ENCODE assay signal across 19 cellular contexts in the genomic region with DNA sequence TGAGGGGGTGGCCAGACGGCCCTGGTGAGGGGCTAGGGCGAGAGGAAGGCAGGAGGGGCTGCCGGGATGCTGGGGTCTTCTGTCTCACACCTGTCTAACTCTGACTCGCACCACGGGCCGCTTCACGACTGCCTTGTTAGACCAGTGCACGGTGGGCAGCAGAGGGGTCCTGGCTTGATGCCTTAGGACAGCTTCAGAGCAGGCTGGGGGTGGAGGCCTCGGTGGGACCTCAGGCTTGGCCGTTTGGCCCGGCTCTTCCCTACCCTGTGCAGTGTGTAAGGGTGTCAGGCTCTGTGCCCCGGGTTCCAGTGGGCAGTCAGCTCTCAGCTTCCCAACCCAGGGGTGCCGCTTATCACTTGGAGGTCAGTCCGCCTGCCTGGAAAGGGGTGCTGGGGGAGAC.
DNase-seq lines count a peak whose midpoint lies in the region; ATAC-seq, FAIRE-seq and TF ChIP-seq lines count a peak whose summit lies in the region.
"Had no signal": no experiment of that assay in that cellular context is flagged by ENCODE, and none has a peak within 500 bp of the region (broad histone marks: within the 10 kb centered on the region; RNA-seq: fewer than 3 reads in every experiment).

No MANE protein-coding gene starts in this region.

- H2BK12ac ChIP-seq in H1 (ENCODE audit: low read depth, low read length) (no peak overlapping the region), trophoblast cell (ENCODE audit: low read length) (peak overlapping the region; percentile 88)

- no peaks in the 10 kb centered on the region for H3K23me2 ChIP-seq in H1 (ENCODE audit: low read depth, low read length)

- H3K4me3 ChIP-seq in mammary epithelial cell (replicated peaks in 1 of 3; ENCODE audit: insufficient read depth in 1 of 3, low read depth in 2 of 3, low read length in 3 of 3) (no peak overlapping the region), H1 (ENCODE audit: extremely low read depth in 1 of 4, insufficient read depth in 2 of 4, low read depth in 3 of 4, low read length in 4 of 4) (no peak overlapping the region), trophoblast cell (ENCODE audit: low read depth, low read length) (no peak overlapping the region)

- peaks cover 20% of the 10 kb centered on the region for H3K36me3 Mint-ChIP-seq in MCF 10A (ENCODE audit: insufficient read depth, unreplicated experiment)

- H2AFZ ChIP-seq in mammary epithelial cell (ENCODE audit: low read depth, low read length) (no peak overlapping the region), H1 (ENCODE audit: low read length) (no peak overlapping the region), trophoblast cell (ENCODE audit: insufficient read depth, low read length, poor library complexity) (peak overlapping the region; percentile 8)

- H4K5ac ChIP-seq in H1 (ENCODE audit: insufficient read length, low read depth, low read length), result no peak overlapping the region

- H3K4me1 ChIP-seq in mammary epithelial cell (ENCODE audit: insufficient read depth, low read length) (peaks cover 46% of the 10 kb centered on the region), H1 (replicated peaks in 1 of 4; ENCODE audit: control insufficient read depth in 3 of 4, insufficient read depth in 4 of 4, low read length in 3 of 4) (peaks cover 2 to 21% (median 4%) of the 10 kb centered on the region in 4 experiments; a peak in 3 of 7 replicates), trophoblast cell (ENCODE audit: control insufficient read depth in 1 of 2, insufficient read depth in 2 of 2, low read length in 2 of 2) (peaks cover 57 to 68% of the 10 kb centered on the region in 2 experiments)

- no peak for DNase-seq in MCF 10A (ENCODE audit: unreplicated experiment)
- DNase-seq in mammary epithelial cell, result no peak
- DNase-seq in H1 (ENCODE audit: low read depth in 1 of 2, low spot score in 2 of 2), result no peak
- no peak for DNase-seq in trophoblast cell
- DNase-seq in A172 (ENCODE audit: low spot score), result no peak
- DNase-seq: DMS79 treated with DMSO at 0.1 percent for 48 hours, HFFc6, Kasumi-1, NCI-H1105, NCI-H2081 treated with DMSO at 0.1 percent for 48 hours, NCI-H774, Right ventricle myocardium superior had no signal

- H3K4me3 Mint-ChIP-seq in MCF 10A (ENCODE audit: unreplicated experiment), result no peak overlapping the region
- H3K4me3 Mint-ChIP-seq: CD14-positive monocyte, HFFc6 had no signal

- H3K79me2 ChIP-seq in mammary epithelial cell (ENCODE audit: insufficient read depth, low read length), result peaks cover 9% of the 10 kb centered on the region
- no peaks in the 10 kb centered on the region; a peak in 1 of 4 replicates for H3K79me2 ChIP-seq in H1 (ENCODE audit: control insufficient read depth in 1 of 2, insufficient read depth in 2 of 2, low read length in 2 of 2)
- H3K79me2 ChIP-seq in trophoblast cell (ENCODE audit: control insufficient read depth, insufficient read depth, low read length, poor library complexity), result peaks cover 4% of the 10 kb centered on the region

- H3K27me3 ChIP-seq in mammary epithelial cell (ENCODE audit: insufficient read depth, low read length) (no peaks in the 10 kb centered on the region), H1 (replicated peaks in 1 of 4; ENCODE audit: control insufficient read depth in 3 of 4, extremely low read depth in 1 of 4, insufficient read depth in 3 of 4, low read length in 3 of 4) (no peaks in the 10 kb centered on the region), trophoblast cell (ENCODE audit: insufficient read depth, low read length) (no peaks in the 10 kb centered on the region)

- no peak overlapping the region for H2BK20ac ChIP-seq in H1 (ENCODE audit: low read length)

- no peak overlapping the region for H2BK5ac ChIP-seq in H1 (ENCODE audit: low read depth, low read length)
- H2BK5ac ChIP-seq in trophoblast cell (ENCODE audit: low read depth, low read length, poor library complexity), result peak overlapping the region; percentile 15

- FAIRE-seq in H1 (lab: Jason Lieb, UNC), result no peak
- FAIRE-seq: H54, HTR-8/SVneo, RCC 7860 had no signal

- no peak for TF ChIP-seq POLR2A in H1 (IDR thresholded peaks at IDR 0.05; ENCODE audit: control extremely low read depth in 1 of 2, low read depth in 2 of 2, low read length in 2 of 2)

- intact Hi-C loops in MCF 10A (cut with micrococcal nuclease), result no loop called here
- intact Hi-C loops in mammary epithelial cell (cut with micrococcal nuclease), result no loop called here

- no peaks in the 10 kb centered on the region for H3K9me3 Mint-ChIP-seq in MCF 10A (ENCODE audit: unreplicated experiment)
- H3K9me3 Mint-ChIP-seq: HFFc6, IgD-negative memory B cell had no signal

- peaks cover 4% of the 10 kb centered on the region for H3K79me1 ChIP-seq in H1 (ENCODE audit: low read depth, low read length)
- peaks cover 60% of the 10 kb centered on the region for H3K79me1 ChIP-seq in trophoblast cell (ENCODE audit: low read length)

- no peak overlapping the region for H3K56ac ChIP-seq in H1 (replicated peaks; ENCODE audit: insufficient read length, low read depth, low read length)

- H2BK120ac ChIP-seq in H1 (replicated peaks; ENCODE audit: low read depth, low read length), result no peak overlapping the region
- H2BK120ac ChIP-seq in trophoblast cell (ENCODE audit: insufficient read depth, low read length, poor library complexity), result peak overlapping the region; percentile 69

- H2AK5ac ChIP-seq in H1 (ENCODE audit: low read depth, low read length) (no peak overlapping the region), trophoblast cell (ENCODE audit: low read length) (peak overlapping the region; percentile 87)

- TF ChIP-seq CTCF in MCF 10A (IDR thresholded peaks at IDR 0.05; ENCODE audit: unreplicated experiment) (no peak), mammary epithelial cell (conservative IDR thresholded peaks at IDR 0.05 in 1 of 2, IDR thresholded peaks at IDR 0.05 in 1 of 2; ENCODE audit: extremely low read depth in 1 of 2, insufficient read depth in 1 of 2, low read depth in 1 of 2, low read length in 2 of 2) (no peak), H1 (IDR thresholded peaks at IDR 0.05; ENCODE audit: control extremely low read depth in 1 of 3, insufficient read depth in 1 of 3, low read depth in 1 of 3, low read length in 3 of 3) (no peak)

- in situ Hi-C loops in mammary epithelial cell (cut with MboI; ENCODE audit: low sequenced_read_pairs in 2 of 2), result no loop called here

- H3K23ac ChIP-seq in H1 (ENCODE audit: insufficient read length), result no peak overlapping the region
- no peak overlapping the region for H3K23ac ChIP-seq in trophoblast cell (ENCODE audit: low read length)

- H2BK15ac ChIP-seq in H1 (ENCODE audit: low read length), result 0 out of 2 replicates have a peak overlapping the region, but pooled peaks have one; percentile 16

- dilution Hi-C loops in mammary epithelial cell (cut with HindIII; ENCODE audit: low sequenced_read_pairs), result no loop called here

- no peaks in the 10 kb centered on the region for H4K20me1 ChIP-seq in mammary epithelial cell (ENCODE audit: insufficient read depth, low read length)
- peaks cover 0 to 4% of the 10 kb centered on the region in 2 experiments for H4K20me1 ChIP-seq in H1 (replicated peaks in 1 of 2; ENCODE audit: control insufficient read depth in 1 of 2, insufficient read depth in 2 of 2, low read length in 2 of 2)

- peaks cover 37% of the 10 kb centered on the region for H3K4me1 Mint-ChIP-seq in MCF 10A (ENCODE audit: insufficient read depth, unreplicated experiment)
- H3K4me1 Mint-ChIP-seq: CD14-positive monocyte had no signal

- no peaks in the 10 kb centered on the region for H3K9me3 ChIP-seq in mammary epithelial cell (replicated peaks; ENCODE audit: insufficient read depth, low read length)
- no peaks in the 10 kb centered on the region for H3K9me3 ChIP-seq in H1 (ENCODE audit: insufficient read depth in 2 of 2, low read depth in 1 of 2, low read length in 1 of 2)
- H3K9me3 ChIP-seq in trophoblast cell (ENCODE audit: insufficient read depth, low read depth, low read length), result no peaks in the 10 kb centered on the region

- TF ChIP-seq RAD21 in H1 (IDR thresholded peaks at IDR 0.05 in 1 of 2, conservative IDR thresholded peaks at IDR 0.05 in 1 of 2; ENCODE audit: low read depth in 2 of 2, low read length in 2 of 2), result no peak

- H3K27ac Mint-ChIP-seq in MCF 10A (ENCODE audit: low read depth, unreplicated experiment), result peak overlapping the region; percentile 42
- H3K27ac Mint-ChIP-seq: HFFc6, IgD-negative memory B cell had no signal

- TF ChIP-seq EP300 in H1 (IDR thresholded peaks at IDR 0.05; ENCODE audit: borderline replicate concordance in 1 of 2, low read depth in 2 of 2, low read length in 2 of 2), result no peak

- ATAC-seq in esophagus mucosa (no peak), HG02852 (IDR thresholded peaks at IDR 0.05; ENCODE audit: unreplicated experiment) (no peak)

- H3K36me3 ChIP-seq in mammary epithelial cell (ENCODE audit: insufficient read depth, low read length) (no peaks in the 10 kb centered on the region), H1 (ENCODE audit: control insufficient read depth in 2 of 4, insufficient read depth in 4 of 4, low read length in 3 of 4) (peaks cover 0 to 8% (median 3%) of the 10 kb centered on the region in 4 experiments; a peak in 2 of 8 replicates), trophoblast cell (ENCODE audit: control insufficient read depth in 1 of 2, insufficient read depth in 2 of 2, low read length in 2 of 2) (no peaks in the 10 kb centered on the region)

- H3K4ac ChIP-seq in H1 (replicated peaks; ENCODE audit: insufficient read length, low read depth, low read length), result no peak overlapping the region
- no peak overlapping the region for H3K4ac ChIP-seq in trophoblast cell (ENCODE audit: low read depth, low read length)

- 100% methylated on average over 5 of the region's 14 CpGs for WGBS in mammary epithelial cell (ENCODE audit: low coverage, missing lambda C conversion rate)
- WGBS in H1 (ENCODE audit: extremely low coverage in 1 of 2, insufficient coverage in 1 of 2, insufficient read length in 1 of 2, insufficient replicate concordance in 2 of 2, low coverage in 1 of 2, low lambda C conversion rate in 2 of 2, missing lambda C conversion rate in 1 of 2), 2 experiments, result 90% methylated on average over 14 of the region's 14 CpGs; no CpG with 5 or more reads in 1 of the 2 experiments
- no CpG with 5 or more reads among the region's 14 CpGs for WGBS in trophoblast cell (ENCODE audit: extremely low coverage, insufficient coverage, insufficient read length)

- no peak overlapping the region for H3K4me2 ChIP-seq in mammary epithelial cell (ENCODE audit: insufficient read depth, low read depth, low read length)
- H3K4me2 ChIP-seq in H1 (ENCODE audit: insufficient read depth in 1 of 2, low read depth in 2 of 2, low read length in 2 of 2), result no peak overlapping the region
- no peak overlapping the region for H3K4me2 ChIP-seq in trophoblast cell (ENCODE audit: low read length)

- H4K12ac ChIP-seq in trophoblast cell (ENCODE audit: low read depth, low read length), result no peak overlapping the region

- POLR2A ChIA-PET in MCF 10A (lab: Yijun Ruan, JAX) (interaction anchor here (1.0 kb wide), 1 partner anchor 12 kb away, joined by 3 read pairs; no protein-coding TSS in a partner anchor), H1 (lab: Charles Lee; ENCODE audit: partially characterized antibody) (interaction anchor here (1.3 kb wide), 2 partner anchors 23 to 110 kb away, joined by 3 to 4 read pairs; no protein-coding TSS in a partner anchor)

- no peak overlapping the region for H3K27ac ChIP-seq in mammary epithelial cell (ENCODE audit: insufficient read depth, low read depth, low read length)
- no peak overlapping the region for H3K27ac ChIP-seq in H1 (ENCODE audit: low read depth, low read length)
- no peak overlapping the region for H3K27ac ChIP-seq in trophoblast cell (ENCODE audit: low read depth, low read length)

- no peaks in the 10 kb centered on the region for H3K27me3 Mint-ChIP-seq in MCF 10A (ENCODE audit: insufficient read depth, unreplicated experiment)
- H3K27me3 Mint-ChIP-seq: IgD-negative memory B cell had no signal

- H3K14ac ChIP-seq in H1 (ENCODE audit: insufficient read length) (no peak overlapping the region), trophoblast cell (ENCODE audit: low read length) (peak overlapping the region; percentile 41)

- BruUV-seq in MCF 10A (replicated peaks; lab: Mats Ljungman, UMichigan), result no TSS peak
- no TSS peak for BruUV-seq in mammary epithelial cell (replicated peaks; lab: Mats Ljungman, UMichigan)

- CTCF ChIA-PET in MCF 10A (lab: Yijun Ruan, JAX) (interaction anchor here (0.7 to 1.6 kb wide), 3 partner anchors 32 to 136 kb away, joined by 3 to 5 read pairs (median 3); no protein-coding TSS in a partner anchor), mammary epithelial cell (lab: Charles Lee; ENCODE audit: low non-redundant PET) (no interaction called here), H1 (lab: Charles Lee; ENCODE audit: partially characterized antibody) (interaction anchor here (0.6 to 1.4 kb wide), 5 partner anchors 10 to 114 kb away, joined by 3 to 7 read pairs (median 3); no protein-coding TSS in a partner anchor)

- H4K8ac ChIP-seq in H1 (ENCODE audit: extremely low read depth, insufficient read depth, low read length), result no peak overlapping the region
- no peak overlapping the region for H4K8ac ChIP-seq in trophoblast cell (ENCODE audit: low read depth, low read length)

- H3K18ac ChIP-seq in H1 (ENCODE audit: extremely low read depth, low read length), result no peak overlapping the region
- peak overlapping the region; percentile 18 for H3K18ac ChIP-seq in trophoblast cell (ENCODE audit: low read length)

- H4K91ac ChIP-seq in H1 (replicated peaks; ENCODE audit: insufficient read length, low read length) (no peak overlapping the region), trophoblast cell (ENCODE audit: low read depth, low read length) (peak overlapping the region; percentile 58)

- no peak overlapping the region for H3K9ac ChIP-seq in mammary epithelial cell (ENCODE audit: insufficient read depth, low read length)
- H3K9ac ChIP-seq in H1 (replicated peaks in 1 of 4; ENCODE audit: extremely low read depth in 1 of 4, low read depth in 3 of 4, low read length in 3 of 4), result no peak overlapping the region
- H3K9ac ChIP-seq in trophoblast cell (ENCODE audit: low read length), result no peak overlapping the region
